ENCODE assay signal across 15 cellular contexts in genomic region chr10:35206274-35206673, GRCh38.
DNase-seq lines count a peak whose midpoint lies in the region; ATAC-seq and FAIRE-seq lines count a peak whose summit lies in the region.
"Had no signal": no experiment of that assay in that cellular context is flagged by ENCODE, and none has a peak within 500 bp of the region (broad histone marks: within the 10 kb centered on the region; RNA-seq: fewer than 3 reads in every experiment).

No MANE protein-coding gene starts in this region.

- H3K4me1 Mint-ChIP-seq in activated CD4-positive, alpha-beta T cell treated with anti-CD3 and anti-CD28 coated beads, Interleukin-2, amount 10 ng/mL, durations not matched to agents 24 days and 14 days, result peaks cover 55% of the 10 kb centered on the region
- H3K4me1 Mint-ChIP-seq in activated naive CD8-positive, alpha-beta T cell treated with anti-CD3 and anti-CD28 coated beads, Interleukin-2, amount 10 ng/mL, durations not matched to agents 7 days and 5 days, result peaks cover 67% of the 10 kb centered on the region
- peaks cover 41% of the 10 kb centered on the region for H3K4me1 Mint-ChIP-seq in activated naive CD8-positive, alpha-beta T cell treated with anti-CD3 and anti-CD28 coated beads, Interleukin-2, amount 50 U/mL, for 24 hours
- H3K4me1 Mint-ChIP-seq in activated T-helper 17 cell treated with anti-CD3 and anti-CD28 coated beads, Interleukin-2, amount 50 U/mL, for 72 hours, result peaks cover 18% of the 10 kb centered on the region

- no peaks in the 10 kb centered on the region for H3K9me3 Mint-ChIP-seq in activated CD4-positive, alpha-beta T cell treated with anti-CD3 and anti-CD28 coated beads, Interleukin-2, amount 10 ng/mL, durations not matched to agents 24 days and 14 days
- H3K9me3 Mint-ChIP-seq in activated naive CD8-positive, alpha-beta T cell treated with anti-CD3 and anti-CD28 coated beads, Interleukin-2, amount 10 ng/mL, durations not matched to agents 7 days and 5 days, result no peaks in the 10 kb centered on the region
- no peaks in the 10 kb centered on the region for H3K9me3 Mint-ChIP-seq in activated naive CD8-positive, alpha-beta T cell treated with anti-CD3 and anti-CD28 coated beads, Interleukin-2, amount 50 U/mL, for 24 hours
- no peaks in the 10 kb centered on the region for H3K9me3 Mint-ChIP-seq in activated T-helper 17 cell treated with anti-CD3 and anti-CD28 coated beads, Interleukin-2, amount 50 U/mL, for 72 hours
- H3K9me3 Mint-ChIP-seq: CD8-positive, alpha-beta T cell; GM23338 had no signal

- DNase-seq in activated CD4-positive, alpha-beta T cell treated with anti-CD3 and anti-CD28 coated beads, Interleukin-2, amount 10 ng/mL, durations not matched to agents 24 days and 14 days, result peak; percentile 53
- no peak for DNase-seq in activated CD4-positive, alpha-beta T cell treated with anti-CD3 and anti-CD28 coated beads for 1 hour
- DNase-seq in activated naive CD8-positive, alpha-beta T cell treated with anti-CD3 and anti-CD28 coated beads, Interleukin-2, amount 10 ng/mL, durations not matched to agents 7 days and 5 days, result no peak
- no peak for DNase-seq in activated naive CD8-positive, alpha-beta T cell treated with anti-CD3 and anti-CD28 coated beads, Interleukin-2, amount 50 U/mL, for 24 hours
- DNase-seq in urothelium cell line (ENCODE audit: low spot score) (no peak), posterior vena cava (ENCODE audit: low spot score) (no peak)
- DNase-seq: Calu3; CD8-positive, alpha-beta T cell; DMS79 treated with DMSO at 0.1 percent for 48 hours; GF-D8; HCEC 1CT had no signal

- FAIRE-seq in urothelium cell line (lab: Jason Lieb, UNC), result peak; percentile 5
- FAIRE-seq: H54 had no signal

- intact Hi-C loops in activated CD4-positive, alpha-beta T cell treated with anti-CD3 and anti-CD28 coated beads, Interleukin-2, amount 10 ng/mL, durations not matched to agents 24 days and 14 days (cut with micrococcal nuclease), result no loop called here
- intact Hi-C loops in posterior vena cava (cut with DNase I), result no loop called here

- POLR2A ChIA-PET in activated naive CD8-positive, alpha-beta T cell treated with anti-CD3 and anti-CD28 coated beads, Interleukin-2, amount 10 ng/mL, durations not matched to agents 7 days and 5 days (lab: Charles Lee), result interaction anchor here (0.9 to 7.4 kb wide), 3 partner anchors 10 to 80 kb away, joined by 5 to 99 read pairs (median 9); partner anchors contain the start of gene CREM

- no peak for ATAC-seq in activated naive CD8-positive, alpha-beta T cell treated with anti-CD3 and anti-CD28 coated beads, Interleukin-2, amount 10 ng/mL, durations not matched to agents 7 days and 5 days (ENCODE audit: low read depth)
- no peak for ATAC-seq in activated naive CD8-positive, alpha-beta T cell treated with anti-CD3 and anti-CD28 coated beads, Interleukin-2, amount 50 U/mL, for 24 hours
- no peak for ATAC-seq in activated T-helper 17 cell treated with anti-CD3 and anti-CD28 coated beads, Interleukin-2, amount 50 U/mL, for 72 hours (replicated peaks)
- ATAC-seq: CD8-positive, alpha-beta T cell; GM23338 had no signal

- no peaks in the 10 kb centered on the region for H3K27me3 Mint-ChIP-seq in activated CD4-positive, alpha-beta T cell treated with anti-CD3 and anti-CD28 coated beads, Interleukin-2, amount 10 ng/mL, durations not matched to agents 24 days and 14 days
- H3K27me3 Mint-ChIP-seq in activated naive CD8-positive, alpha-beta T cell treated with anti-CD3 and anti-CD28 coated beads, Interleukin-2, amount 10 ng/mL, durations not matched to agents 7 days and 5 days, result no peaks in the 10 kb centered on the region
- H3K27me3 Mint-ChIP-seq in activated naive CD8-positive, alpha-beta T cell treated with anti-CD3 and anti-CD28 coated beads, Interleukin-2, amount 50 U/mL, for 24 hours, result no peaks in the 10 kb centered on the region
- H3K27me3 Mint-ChIP-seq in activated T-helper 17 cell treated with anti-CD3 and anti-CD28 coated beads, Interleukin-2, amount 50 U/mL, for 72 hours, result no peaks in the 10 kb centered on the region
- H3K27me3 Mint-ChIP-seq: B cell had no signal

- no peak overlapping the region for H3K4me3 Mint-ChIP-seq in activated CD4-positive, alpha-beta T cell treated with anti-CD3 and anti-CD28 coated beads, Interleukin-2, amount 10 ng/mL, durations not matched to agents 24 days and 14 days
- no peak overlapping the region for H3K4me3 Mint-ChIP-seq in activated naive CD8-positive, alpha-beta T cell treated with anti-CD3 and anti-CD28 coated beads, Interleukin-2, amount 10 ng/mL, durations not matched to agents 7 days and 5 days
- H3K4me3 Mint-ChIP-seq in activated naive CD8-positive, alpha-beta T cell treated with anti-CD3 and anti-CD28 coated beads, Interleukin-2, amount 50 U/mL, for 24 hours, result no peak overlapping the region
- peak overlapping the region; percentile 34 for H3K4me3 Mint-ChIP-seq in activated T-helper 17 cell treated with anti-CD3 and anti-CD28 coated beads, Interleukin-2, amount 50 U/mL, for 72 hours
- H3K4me3 Mint-ChIP-seq: B cell; CD8-positive, alpha-beta T cell; GM23338 had no signal

- peaks cover 54% of the 10 kb centered on the region for H3K36me3 Mint-ChIP-seq in activated CD4-positive, alpha-beta T cell treated with anti-CD3 and anti-CD28 coated beads, Interleukin-2, amount 10 ng/mL, durations not matched to agents 24 days and 14 days (ENCODE audit: low read depth)
- H3K36me3 Mint-ChIP-seq in activated naive CD8-positive, alpha-beta T cell treated with anti-CD3 and anti-CD28 coated beads, Interleukin-2, amount 10 ng/mL, durations not matched to agents 7 days and 5 days, result peaks cover 43% of the 10 kb centered on the region
- H3K36me3 Mint-ChIP-seq in activated naive CD8-positive, alpha-beta T cell treated with anti-CD3 and anti-CD28 coated beads, Interleukin-2, amount 50 U/mL, for 24 hours (ENCODE audit: low read depth), result peaks cover 54% of the 10 kb centered on the region
- H3K36me3 Mint-ChIP-seq in activated T-helper 17 cell treated with anti-CD3 and anti-CD28 coated beads, Interleukin-2, amount 50 U/mL, for 72 hours (ENCODE audit: low read depth), result peaks cover 90% of the 10 kb centered on the region

- H3K27ac Mint-ChIP-seq in activated CD4-positive, alpha-beta T cell treated with anti-CD3 and anti-CD28 coated beads, Interleukin-2, amount 10 ng/mL, durations not matched to agents 24 days and 14 days, result peak overlapping the region; percentile 25
- H3K27ac Mint-ChIP-seq in activated naive CD8-positive, alpha-beta T cell treated with anti-CD3 and anti-CD28 coated beads, Interleukin-2, amount 10 ng/mL, durations not matched to agents 7 days and 5 days, result peak overlapping the region; percentile 2
- H3K27ac Mint-ChIP-seq in activated naive CD8-positive, alpha-beta T cell treated with anti-CD3 and anti-CD28 coated beads, Interleukin-2, amount 50 U/mL, for 24 hours, result no peak overlapping the region
- no peak overlapping the region for H3K27ac Mint-ChIP-seq in activated T-helper 17 cell treated with anti-CD3 and anti-CD28 coated beads, Interleukin-2, amount 50 U/mL, for 72 hours
- H3K27ac Mint-ChIP-seq: B cell; CD8-positive, alpha-beta T cell; GM23338 had no signal

Comparison
In these comparisons a context has a peak if more than half of its experiments do, and no peak if none do; other contexts are left out.
1. H3K27ac Mint-ChIP-seq: peak in activated CD4-positive, alpha-beta T cell treated with anti-CD3 and anti-CD28 coated beads, Interleukin-2, amount 10 ng/mL, durations not matched to agents 24 days and 14 days (single experiment) and activated naive CD8-positive, alpha-beta T cell treated with anti-CD3 and anti-CD28 coated beads, Interleukin-2, amount 10 ng/mL, durations not matched to agents 7 days and 5 days (single experiment); none in activated naive CD8-positive, alpha-beta T cell treated with anti-CD3 and anti-CD28 coated beads, Interleukin-2, amount 50 U/mL, for 24 hours (single experiment) and activated T-helper 17 cell treated with anti-CD3 and anti-CD28 coated beads, Interleukin-2, amount 50 U/mL, for 72 hours (single experiment).